In the genomic region with DNA sequence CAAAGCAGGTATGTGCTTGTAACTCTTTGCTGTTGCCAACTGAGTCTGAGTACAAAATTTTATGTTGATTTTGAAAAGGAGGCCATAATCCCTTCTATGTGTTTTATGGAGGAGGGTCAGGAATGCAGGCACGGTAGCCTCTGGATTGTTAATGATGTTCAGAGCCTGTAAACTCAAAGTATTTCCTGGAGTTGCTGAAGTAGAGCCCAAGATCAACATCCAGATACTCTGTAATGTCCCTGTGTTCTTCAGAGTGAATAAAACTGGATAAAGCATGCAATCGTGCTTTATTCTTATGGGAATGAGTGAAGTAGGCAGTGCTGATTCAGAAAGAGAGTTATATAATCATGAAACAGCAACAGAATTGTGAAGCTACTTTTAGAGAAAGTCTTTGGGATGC, we compare ENCODE assay signal across 22 cellular contexts.
DNase-seq lines count a peak whose midpoint lies in the region; ATAC-seq and TF ChIP-seq lines count a peak whose summit lies in the region.
"Had no signal": no experiment of that assay in that cellular context is flagged by ENCODE, and none has a peak within 500 bp of the region (broad histone marks: within the 10 kb centered on the region; RNA-seq: fewer than 3 reads in every experiment).

No MANE protein-coding gene starts in this region.

- no peak for TF ChIP-seq CTCF in left ventricle myocardium inferior (IDR thresholded peaks at IDR 0.05; ENCODE audit: borderline replicate concordance)
- no peak for TF ChIP-seq CTCF in CD8-positive, alpha-beta T cell (IDR thresholded peaks at IDR 0.05)

- peaks cover 60% of the 10 kb centered on the region for H3K4me1 ChIP-seq in left ventricle myocardium inferior
- peaks cover 28% of the 10 kb centered on the region for H3K4me1 ChIP-seq in mesodermal cell (ENCODE audit: control insufficient read depth, insufficient read depth, low read length, poor library complexity, severe bottlenecking)
- H3K4me1 ChIP-seq in CD8-positive, alpha-beta T cell (ENCODE audit: insufficient read depth, low read length) = no peaks in the 10 kb centered on the region
- H3K4me1 ChIP-seq: A549, pancreas had no signal

- H3K9me3 ChIP-seq in left ventricle myocardium inferior (replicated peaks) (no peaks in the 10 kb centered on the region), mesodermal cell (ENCODE audit: control insufficient read depth, low read length) (no peaks in the 10 kb centered on the region)
- no peaks in the 10 kb centered on the region for H3K9me3 ChIP-seq in CD8-positive, alpha-beta T cell (ENCODE audit: low read length)
- H3K9me3 ChIP-seq: A549, pancreas, thyroid gland had no signal

- H3K27ac ChIP-seq in left ventricle myocardium inferior (replicated peaks) (peak overlapping the region; percentile 71), cingulate gyrus (ENCODE audit: low read depth, low read length) (peak overlapping the region; percentile 33), mesodermal cell (ENCODE audit: low read depth, low read length, severe bottlenecking) (peak overlapping the region; percentile 97)
- H3K27ac ChIP-seq in CD8-positive, alpha-beta T cell (ENCODE audit: low read depth, low read length) = no peak overlapping the region
- H3K27ac ChIP-seq: A549, epithelial cell of prostate, pancreas, thyroid gland had no signal

- DNase-seq in left ventricle myocardium inferior = no peak
- DNase-seq in Right ventricle myocardium inferior (ENCODE audit: missing footprints) = no peak
- no peak for DNase-seq in CD8-positive, alpha-beta T cell
- DNase-seq: activated CD4-positive, alpha-beta T cell treated with anti-CD3 and anti-CD28 coated beads, Interleukin-2, amount 50 U/mL, for 4 hours; activated naive CD4-positive, alpha-beta T cell treated with Interleukin-2 at 50 U/mL for 16 hours; CD8-positive, alpha-beta memory T cell; cortex of kidney; NCI-H187 treated with DMSO at 0.1 percent for 48 hours; NCI-H446; NK-92 treated with Interleukin-12 subunit alpha and Interleukin-12 subunit beta, amount 100 ng/mL, for 24 hours; pancreas; RPMI8226; stimulated activated CD8-positive, alpha-beta memory T cell treated with anti-CD3 and anti-CD28 coated beads, Interleukin-4, amount 100 ng/mL, for 48 hours; thyroid gland had no signal

- H3K27me3 ChIP-seq in left ventricle myocardium inferior (ENCODE audit: low read depth) = no peaks in the 10 kb centered on the region
- H3K27me3 ChIP-seq in CD8-positive, alpha-beta T cell (ENCODE audit: insufficient read depth, low read length) = no peaks in the 10 kb centered on the region
- H3K27me3 ChIP-seq: pancreas, thyroid gland had no signal

- POLR2A ChIA-PET in CD8-positive, alpha-beta T cell (lab: Charles Lee) = interaction anchor here (1.0 kb wide), 1 partner anchor 77 kb away, joined by 3 read pairs; no protein-coding TSS in a partner anchor

- intact Hi-C loops in left ventricle myocardium inferior (cut with micrococcal nuclease) = no loop called here
- intact Hi-C loops in Right ventricle myocardium inferior (cut with DNase I) = no loop called here
- intact Hi-C loops in CD8-positive, alpha-beta T cell (cut with DNase I, micrococcal nuclease) = no loop called here

- no peak overlapping the region for H3K27ac Mint-ChIP-seq in CD8-positive, alpha-beta T cell
- H3K27ac Mint-ChIP-seq: CD8-positive, alpha-beta memory T cell; IgD-negative memory B cell had no signal

- H3K36me3 ChIP-seq in left ventricle myocardium inferior (peaks cover 4% of the 10 kb centered on the region), mesodermal cell (ENCODE audit: control insufficient read depth, insufficient read depth, low read length) (peaks cover 12% of the 10 kb centered on the region)
- no peaks in the 10 kb centered on the region for H3K36me3 ChIP-seq in CD8-positive, alpha-beta T cell (ENCODE audit: insufficient read depth, low read length)
- H3K36me3 ChIP-seq: pancreas, thyroid gland had no signal

- no peaks in the 10 kb centered on the region for H3K36me3 Mint-ChIP-seq in CD8-positive, alpha-beta T cell
- H3K36me3 Mint-ChIP-seq: IgD-negative memory B cell had no signal

- H3K4me3 Mint-ChIP-seq in CD8-positive, alpha-beta T cell = no peak overlapping the region
- H3K4me3 Mint-ChIP-seq: CD8-positive, alpha-beta memory T cell; IgD-negative memory B cell had no signal

- H3K4me3 ChIP-seq in left ventricle myocardium inferior = no peak overlapping the region
- no peak overlapping the region for H3K4me3 ChIP-seq in mesodermal cell (ENCODE audit: extremely low read depth, insufficient read depth, low read length, poor library complexity, severe bottlenecking)
- H3K4me3 ChIP-seq in CD8-positive, alpha-beta T cell (ENCODE audit: low read depth, low read length) = no peak overlapping the region
- H3K4me3 ChIP-seq: A549, pancreas, thyroid gland had no signal

- CTCF ChIA-PET in CD8-positive, alpha-beta T cell (lab: Charles Lee) = no interaction called here

- H3K4me1 Mint-ChIP-seq in CD8-positive, alpha-beta T cell (ENCODE audit: low read depth) = no peaks in the 10 kb centered on the region
- H3K4me1 Mint-ChIP-seq: IgD-negative memory B cell had no signal

- H3K9me3 Mint-ChIP-seq in CD8-positive, alpha-beta T cell = no peaks in the 10 kb centered on the region
- H3K9me3 Mint-ChIP-seq: CD8-positive, alpha-beta memory T cell had no signal

- ATAC-seq in Right ventricle myocardium inferior = no peak
- ATAC-seq in CD8-positive, alpha-beta T cell = no peak
- ATAC-seq in GM19023 (IDR thresholded peaks at IDR 0.05; ENCODE audit: unreplicated experiment) = no peak
- no peak for ATAC-seq in GM18511 (IDR thresholded peaks at IDR 0.05; ENCODE audit: unreplicated experiment)
- no peak for ATAC-seq in HG03095 (IDR thresholded peaks at IDR 0.05; ENCODE audit: unreplicated experiment)
- ATAC-seq: A549, pancreas had no signal

- 54 to 69% methylated on average over 2 of the region's 2 CpGs for WGBS in mesodermal cell (ENCODE audit: insufficient coverage in 2 of 2), 2 experiments

- no peaks in the 10 kb centered on the region for H3K27me3 Mint-ChIP-seq in CD8-positive, alpha-beta T cell (ENCODE audit: low read depth)
